Comparison of ENCODE assay signal across 25 cellular contexts in genomic region chr3:31371464-31371863, GRCh38.
"Had no signal": no experiment of that assay in that cellular context is flagged by ENCODE, and none has a peak within 500 bp of the region (broad histone marks: within the 10 kb centered on the region; RNA-seq: fewer than 3 reads in every experiment).

No MANE protein-coding gene starts in this region.

- H3K9me3 Mint-ChIP-seq: activated naive CD4-positive, alpha-beta T cell treated with anti-CD3 and anti-CD28 coated beads, Interleukin-2, amount 50 U/mL, for 72 hours; activated T-cell treated with anti-CD3 and anti-CD28 coated beads, Interleukin-2, amount 50 U/mL, for 72 hours; brain; stimulated activated effector memory CD8-positive, alpha-beta T cell treated with anti-CD3 and anti-CD28 coated beads, Interleukin-12 subunit alpha, Interleukin-12 subunit beta, amount 100 ng/mL, for 72 hours; stimulated activated naive CD8-positive, alpha-beta T cell treated with anti-CD3 and anti-CD28 coated beads, Interleukin-15, amount 100 ng/mL, for 72 hours; T-helper 2 cell treated with Interferon-gamma antibody and Interleukin-4, amounts not matched to agents 5 μg/mL and 100 μg/mL, for 36 hours had no signal

- H3K4me3 Mint-ChIP-seq: activated CD4-positive, alpha-beta T cell treated with anti-CD3 and anti-CD28 coated beads for 36 hours; activated CD8-positive, alpha-beta memory T cell treated with anti-CD3 and anti-CD28 coated beads, Interleukin-2, amount 10 ng/mL, durations not matched to agents 7 days and 5 days; activated CD8-positive, alpha-beta T cell treated with anti-CD3 and anti-CD28 coated beads, Interleukin-2, amount 10 ng/mL, durations not matched to agents 7 days and 5 days; activated T-cell treated with anti-CD3 and anti-CD28 coated beads, Interleukin-2, amount 50 U/mL, for 72 hours; brain; mesothelial cell of epicardium; naive thymus-derived CD4-positive, alpha-beta T cell; stimulated activated effector memory CD8-positive, alpha-beta T cell treated with anti-CD3 and anti-CD28 coated beads, Interleukin-12 subunit alpha, Interleukin-12 subunit beta, amount 100 ng/mL, for 72 hours; stimulated activated naive CD8-positive, alpha-beta T cell treated with anti-CD3 and anti-CD28 coated beads, Interleukin-15, amount 100 ng/mL, for 72 hours; T-helper 2 cell treated with Interferon-gamma antibody and Interleukin-4, amounts not matched to agents 5 μg/mL and 100 μg/mL, for 36 hours had no signal

- H3K9me3 ChIP-seq: left lung, pancreas, sigmoid colon, thyroid gland, upper lobe of right lung had no signal

- H3K27me3 Mint-ChIP-seq: activated CD4-positive, alpha-beta T cell treated with anti-CD3 and anti-CD28 coated beads for 36 hours; activated CD8-positive, alpha-beta memory T cell treated with anti-CD3 and anti-CD28 coated beads, Interleukin-2, amount 10 ng/mL, durations not matched to agents 7 days and 5 days; brain; naive thymus-derived CD4-positive, alpha-beta T cell; stimulated activated naive CD8-positive, alpha-beta T cell treated with anti-CD3 and anti-CD28 coated beads, Interleukin-15, amount 100 ng/mL, for 72 hours had no signal

- H3K4me3 ChIP-seq: cardiac muscle cell, heart right ventricle, left lung, pancreas, sigmoid colon, thyroid gland, upper lobe of right lung had no signal

- DNase-seq: activated CD4-positive, alpha-beta T cell treated with anti-CD3 and anti-CD28 coated beads for 36 hours; activated CD4-positive, CD25-positive, alpha-beta regulatory T cell; activated CD8-positive, alpha-beta memory T cell treated with anti-CD3 and anti-CD28 coated beads, Interleukin-2, amount 10 ng/mL, durations not matched to agents 7 days and 5 days; activated CD8-positive, alpha-beta T cell treated with anti-CD3 and anti-CD28 coated beads, Interleukin-2, amount 10 ng/mL, durations not matched to agents 7 days and 5 days; activated naive CD4-positive, alpha-beta T cell; activated T-cell treated with anti-CD3 and anti-CD28 coated beads, Interleukin-2, amount 50 U/mL, for 72 hours; foreskin keratinocyte; heart right ventricle; kidney glomerular epithelial cell; left lung; naive thymus-derived CD4-positive, alpha-beta T cell; nucleus accumbens; pancreas; sigmoid colon; stimulated activated CD4-positive, alpha-beta T cell treated with anti-CD3 and anti-CD28 coated beads, Interleukin-4, amount 100 ng/mL, for 24 hours; stimulated activated naive CD8-positive, alpha-beta T cell treated with anti-CD3 and anti-CD28 coated beads, Interleukin-15, amount 100 ng/mL, for 72 hours; T-helper 1 cell; thyroid gland; upper lobe of right lung had no signal

- H3K27ac ChIP-seq: cardiac muscle cell, foreskin keratinocyte, pancreas, sigmoid colon, thyroid gland, upper lobe of right lung had no signal

- H3K27ac Mint-ChIP-seq: activated CD4-positive, alpha-beta T cell treated with anti-CD3 and anti-CD28 coated beads for 36 hours; activated CD8-positive, alpha-beta memory T cell treated with anti-CD3 and anti-CD28 coated beads, Interleukin-2, amount 10 ng/mL, durations not matched to agents 7 days and 5 days; activated CD8-positive, alpha-beta T cell treated with anti-CD3 and anti-CD28 coated beads, Interleukin-2, amount 10 ng/mL, durations not matched to agents 7 days and 5 days; activated naive CD4-positive, alpha-beta T cell treated with anti-CD3 and anti-CD28 coated beads, Interleukin-2, amount 50 U/mL, for 72 hours; activated T-cell treated with anti-CD3 and anti-CD28 coated beads, Interleukin-2, amount 50 U/mL, for 72 hours; brain; mesothelial cell of epicardium; naive thymus-derived CD4-positive, alpha-beta T cell; stimulated activated effector memory CD8-positive, alpha-beta T cell treated with anti-CD3 and anti-CD28 coated beads, Interleukin-12 subunit alpha, Interleukin-12 subunit beta, amount 100 ng/mL, for 72 hours; stimulated activated naive CD8-positive, alpha-beta T cell treated with anti-CD3 and anti-CD28 coated beads, Interleukin-15, amount 100 ng/mL, for 72 hours; T-helper 2 cell treated with Interferon-gamma antibody and Interleukin-4, amounts not matched to agents 5 μg/mL and 100 μg/mL, for 36 hours had no signal

- H3K36me3 Mint-ChIP-seq: brain; mesothelial cell of epicardium; stimulated activated effector memory CD8-positive, alpha-beta T cell treated with anti-CD3 and anti-CD28 coated beads, Interleukin-12 subunit alpha, Interleukin-12 subunit beta, amount 100 ng/mL, for 72 hours had no signal

- H3K4me1 Mint-ChIP-seq: stimulated activated effector memory CD8-positive, alpha-beta T cell treated with anti-CD3 and anti-CD28 coated beads, Interleukin-12 subunit alpha, Interleukin-12 subunit beta, amount 100 ng/mL, for 72 hours had no signal

- H3K36me3 ChIP-seq: cardiac muscle cell, heart right ventricle, left lung, pancreas, sigmoid colon, thyroid gland, upper lobe of right lung had no signal

- H3K4me1 ChIP-seq: foreskin keratinocyte, sigmoid colon, upper lobe of right lung had no signal

- ATAC-seq: activated CD4-positive, alpha-beta T cell treated with anti-CD3 and anti-CD28 coated beads for 36 hours; activated CD8-positive, alpha-beta memory T cell treated with anti-CD3 and anti-CD28 coated beads, Interleukin-2, amount 10 ng/mL, durations not matched to agents 7 days and 5 days; activated CD8-positive, alpha-beta T cell treated with anti-CD3 and anti-CD28 coated beads, Interleukin-2, amount 10 ng/mL, durations not matched to agents 7 days and 5 days; activated naive CD4-positive, alpha-beta T cell treated with anti-CD3 and anti-CD28 coated beads, Interleukin-2, amount 50 U/mL, for 72 hours; activated T-cell treated with anti-CD3 and anti-CD28 coated beads, Interleukin-2, amount 50 U/mL, for 72 hours; foreskin keratinocyte; naive thymus-derived CD4-positive, alpha-beta T cell; stimulated activated effector memory CD8-positive, alpha-beta T cell treated with anti-CD3 and anti-CD28 coated beads, Interleukin-12 subunit alpha, Interleukin-12 subunit beta, amount 100 ng/mL, for 72 hours; stimulated activated naive CD8-positive, alpha-beta T cell treated with anti-CD3 and anti-CD28 coated beads, Interleukin-15, amount 100 ng/mL, for 72 hours had no signal

- H3K27me3 ChIP-seq: cardiac muscle cell, foreskin keratinocyte, heart right ventricle, left lung, pancreas, sigmoid colon, thyroid gland, upper lobe of right lung had no signal
